In the genomic region with DNA sequence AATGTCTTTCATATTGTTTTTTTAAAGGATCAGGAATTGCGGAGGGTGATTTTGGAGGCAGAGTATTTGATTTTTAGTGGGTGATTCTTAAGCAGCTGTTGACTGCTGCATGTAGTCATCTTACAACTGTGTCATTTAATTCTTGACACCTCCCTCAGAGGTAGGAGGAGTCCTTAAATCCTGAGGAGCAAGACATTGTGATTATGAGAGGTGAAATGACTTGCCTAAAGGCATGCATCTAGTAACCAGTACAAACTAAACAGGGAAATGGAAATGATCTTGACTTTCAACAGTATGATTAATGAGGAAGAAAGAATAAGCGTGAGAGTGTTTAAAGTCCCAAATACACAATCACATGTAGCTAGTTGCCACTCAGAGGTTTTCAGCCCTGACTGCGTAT, we compare ENCODE assay signal across 15 cellular contexts.
A peak's percentile ranks its signal among the peaks of the same experiment; 100 is the strongest.
DNase-seq lines count a peak whose midpoint lies in the region; ATAC-seq and TF ChIP-seq lines count a peak whose summit lies in the region.
"Had no signal": no experiment of that assay in that cellular context is flagged by ENCODE, and none has a peak within 500 bp of the region (broad histone marks: within the 10 kb centered on the region; RNA-seq: fewer than 3 reads in every experiment).

No MANE protein-coding gene starts in this region.

- no CpG with 5 or more reads among the region's 3 CpGs for WGBS in mesendoderm (ENCODE audit: extremely low coverage, insufficient coverage, low lambda C conversion rate)

- no peaks in the 10 kb centered on the region for H3K9me3 ChIP-seq in OCI-LY7 (ENCODE audit: low read length)
- H3K9me3 ChIP-seq: HAP-1 had no signal

- no peak overlapping the region for H2BK120ac ChIP-seq in mesendoderm (ENCODE audit: low read depth, low read length)

- H4K8ac ChIP-seq in mesendoderm (ENCODE audit: low read depth, low read length) = no peak overlapping the region

- BruUV-seq in OCI-LY7 (replicated peaks; lab: Mats Ljungman, UMichigan) = no TSS peak

- no peaks in the 10 kb centered on the region for H3K79me1 ChIP-seq in mesendoderm (ENCODE audit: low read length)

- no peak overlapping the region; the same call in 1 of the 2 replicates for H2AFZ ChIP-seq in OCI-LY7 (ENCODE audit: low read length)
- H2AFZ ChIP-seq: GM23248 had no signal

- H3K4ac ChIP-seq in mesendoderm (ENCODE audit: low read depth, low read length) = no peak overlapping the region

- no peak overlapping the region for H4K5ac ChIP-seq in mesendoderm (ENCODE audit: low read length)

- intact Hi-C loops in OCI-LY7 (cut with micrococcal nuclease; ENCODE audit: unreplicated experiment) = loop anchor here (5.0 to 10.0 kb wide), 2 partner anchors 266 to 811 kb away; no protein-coding TSS in a partner anchor

- DNase-seq in OCI-LY7 (ENCODE audit: low spot score) (no peak), epithelial cell of esophagus (ENCODE audit: low read depth) (peak; percentile 78), mesendoderm (peak; percentile 18), T-helper 9 cell (no peak), NCI-H1436 treated with DMSO at 0.1 percent for 48 hours (lab: John Stamatoyannopoulos, UW) (no peak), cortex of kidney (lab: John Stamatoyannopoulos, UW) (no peak)
- DNase-seq: ACHN; C1 segment of cervical spinal cord; CD4-positive, alpha-beta memory T cell; DMS153; DMS79 treated with DMSO at 0.1 percent for 48 hours; EL; GM23248 had no signal

- no peaks in the 10 kb centered on the region for H3K79me2 ChIP-seq in OCI-LY7 (ENCODE audit: insufficient read depth, low read depth, low read length)
- no peaks in the 10 kb centered on the region for H3K79me2 ChIP-seq in mesendoderm (ENCODE audit: control insufficient read depth, insufficient read depth, low read length)

- H2AK5ac ChIP-seq in mesendoderm (ENCODE audit: low read length) = no peak overlapping the region

- H3K23ac ChIP-seq in mesendoderm (ENCODE audit: low read length) = no peak overlapping the region

- H3K9ac ChIP-seq in mesendoderm (ENCODE audit: low read length) = no peak overlapping the region
- H3K9ac ChIP-seq: GM23248 had no signal

- H2BK5ac ChIP-seq in mesendoderm (ENCODE audit: low read length) = no peak overlapping the region

- no peak overlapping the region for H2BK15ac ChIP-seq in mesendoderm (replicated peaks; ENCODE audit: low read depth)

- H3K56ac ChIP-seq in mesendoderm (ENCODE audit: low read length) = no peak overlapping the region

- H4K20me1 ChIP-seq in OCI-LY7 (ENCODE audit: insufficient read depth, low read length) = no peaks in the 10 kb centered on the region

- peaks cover 25% of the 10 kb centered on the region for H3K4me1 ChIP-seq in OCI-LY7 (ENCODE audit: insufficient read depth, low read length, poor library complexity, severe bottlenecking)
- H3K4me1 ChIP-seq in mesendoderm (ENCODE audit: control insufficient read depth, low read depth, low read length) = no peaks in the 10 kb centered on the region

- CTCF ChIA-PET in OCI-LY7 (lab: Charles Lee; ENCODE audit: unreplicated experiment) = no interaction called here

- POLR2A ChIA-PET in OCI-LY7 (lab: Charles Lee) = interaction anchor here (1.3 to 3.4 kb wide), 5 partner anchors 9 to 28 kb away, joined by 3 to 19 read pairs (median 7); no protein-coding TSS in a partner anchor

- TF ChIP-seq CTCF in OCI-LY7 (conservative IDR thresholded peaks at IDR 0.05; ENCODE audit: low read length) = no peak
- no peak for TF ChIP-seq CTCF in epithelial cell of esophagus (IDR thresholded peaks at IDR 0.05; ENCODE audit: insufficient read depth, low read depth, low read length, missing control alignments)

- no peaks in the 10 kb centered on the region for H3K27me3 ChIP-seq in mesendoderm (ENCODE audit: insufficient read depth, low read length, poor library complexity)

- H3K9me2 ChIP-seq in OCI-LY7 (ENCODE audit: insufficient read depth, low read length) = no peaks in the 10 kb centered on the region

- H3K4me2 ChIP-seq in OCI-LY7 (ENCODE audit: low read length) (peak overlapping the region; percentile 66), mesendoderm (ENCODE audit: low read length) (no peak overlapping the region)

- H3K27ac ChIP-seq in OCI-LY7 (ENCODE audit: low read depth, low read length, poor library complexity, severe bottlenecking) (peak overlapping the region; percentile 45), mesendoderm (ENCODE audit: low read depth, low read length) (no peak overlapping the region)
- H3K27ac ChIP-seq: GM23248 had no signal

- H3K36me3 ChIP-seq in OCI-LY7 (ENCODE audit: insufficient read depth, low read length) = no peaks in the 10 kb centered on the region
- H3K36me3 ChIP-seq in mesendoderm (ENCODE audit: control insufficient read depth, insufficient read depth, low read length) = no peaks in the 10 kb centered on the region
- H3K36me3 ChIP-seq: HAP-1 had no signal

- no peak overlapping the region for H3K4me3 ChIP-seq in OCI-LY7 (ENCODE audit: low read depth, low read length, poor library complexity, severe bottlenecking)
- no peak overlapping the region for H3K4me3 ChIP-seq in epithelial cell of esophagus (ENCODE audit: low read length)
- no peak overlapping the region for H3K4me3 ChIP-seq in mesendoderm (ENCODE audit: low read length)
- H3K4me3 ChIP-seq: GM23248, HAP-1 had no signal

- ATAC-seq in GM18868 (IDR thresholded peaks at IDR 0.05; ENCODE audit: unreplicated experiment) = peak; percentile 44

- H3K18ac ChIP-seq in mesendoderm (ENCODE audit: low read length) = no peak overlapping the region

Comparison
In these comparisons a context has a peak if more than half of its experiments do, and no peak if none do; other contexts are left out.
1. DNase-seq: peak in epithelial cell of esophagus (single experiment) and mesendoderm (single experiment); none in OCI-LY7 (single experiment), T-helper 9 cell (single experiment), NCI-H1436 treated with DMSO at 0.1 percent for 48 hours (single experiment) and cortex of kidney (single experiment).